ENCODE assay signal across 1 cellular context in genomic region chr1:244651956-244652698, GRCh38.
TF ChIP-seq lines count a peak whose summit lies in the region.

No MANE protein-coding gene starts in this region.

TF ChIP-seq in H1, 55 proteins besides CTCF, POLR2A, EP300 and RAD21 (continued from another document):
- TF ChIP-seq USF2 (IDR thresholded peaks at IDR 0.05; ENCODE audit: low read length) (no peak), KDM5A (IDR thresholded peaks at IDR 0.05; ENCODE audit: low read length) (no peak), CBX5 (IDR thresholded peaks at IDR 0.05; ENCODE audit: low read depth, low read length) (no peak), POLR2AphosphoS5 (IDR thresholded peaks at IDR 0.05; ENCODE audit: low read depth, low read length) (peak; percentile 81), ZNF274 (IDR thresholded peaks at IDR 0.05; ENCODE audit: borderline replicate concordance, extremely low read depth, low read length) (no peak), GABPA (IDR thresholded peaks at IDR 0.05; ENCODE audit: borderline replicate concordance, insufficient read depth, low read length) (no peak), BRCA1 (IDR thresholded peaks at IDR 0.05; ENCODE audit: low read depth, low read length) (no peak), PHF8 (conservative IDR thresholded peaks at IDR 0.05; ENCODE audit: low read depth, low read length) (peak; percentile 17; the same call in 1 of the 2 replicates), KDM1A (IDR thresholded peaks at IDR 0.05; ENCODE audit: borderline replicate concordance, low read length) (no peak), CEBPB (IDR thresholded peaks at IDR 0.05; ENCODE audit: low read depth, low read length) (no peak), E2F6 (IDR thresholded peaks at IDR 0.05) (peak; percentile 56; the same call in 1 of the 2 replicates), TAF7 (optimal IDR thresholded peaks at IDR 0.05; ENCODE audit: borderline replicate concordance, low read depth, low read length) (peak; percentile 71), SP1 (IDR thresholded peaks at IDR 0.05; ENCODE audit: low read depth, low read length) (no peak), NANOG (IDR thresholded peaks at IDR 0.05; ENCODE audit: insufficient read depth, low read depth, low read length, poor library complexity, severe bottlenecking) (no peak), SUZ12 (IDR thresholded peaks at IDR 0.05; ENCODE audit: low read length) (no peak), TAF1 (IDR thresholded peaks at IDR 0.05; ENCODE audit: low read depth, low read length) (no peak; the same call in none of the 2 replicates), TBP (IDR thresholded peaks at IDR 0.05; ENCODE audit: low read depth, low read length) (peak; percentile 71; the same call in 1 of the 2 replicates), HDAC2 (IDR thresholded peaks at IDR 0.05; ENCODE audit: borderline replicate concordance in 1 of 2, low read depth in 2 of 2, low read length in 2 of 2) (0 out of 4 replicates have a peak, but pooled peaks of 1 of the 2 experiments have one; percentile 49), SP4 (IDR thresholded peaks at IDR 0.05; ENCODE audit: low read length) (no peak), CHD1 (IDR thresholded peaks at IDR 0.05; ENCODE audit: low read depth, low read length) (no peak), BACH1 (IDR thresholded peaks at IDR 0.05; ENCODE audit: low read length) (no peak)
